1 cellular context compared by ENCODE assay signal in genomic region chr1:50214764-50215163, GRCh38.
TF ChIP-seq lines count a peak whose summit lies in the region.

No MANE protein-coding gene starts in this region.

TF ChIP-seq in HepG2, 621 proteins besides CTCF, POLR2A, EP300 and RAD21 (continued from another document and continues in another):
- TF ChIP-seq ZBTB7A (CRISPR knock-in tag; IDR thresholded peaks at IDR 0.05) (0 out of 2 replicates have a peak, but pooled peaks have one; percentile 35), TARDBP (CRISPR knock-in tag; IDR thresholded peaks at IDR 0.05) (peak; percentile 62; the same call in 1 of the 2 replicates), ARID5B (CRISPR knock-in tag; IDR thresholded peaks at IDR 0.05) (0 out of 2 replicates have a peak, but pooled peaks have one; percentile 40), ZNF687 (CRISPR knock-in tag; IDR thresholded peaks at IDR 0.05) (peak; percentile 37), SMC3 (IDR thresholded peaks at IDR 0.05; ENCODE audit: low read length) (0 out of 2 replicates have a peak, but pooled peaks have one; percentile 5), ZNF12 (CRISPR knock-in tag; IDR thresholded peaks at IDR 0.05) (peak; percentile 53; the same call in 1 of the 2 replicates), ZNF331 (CRISPR knock-in tag; IDR thresholded peaks at IDR 0.05) (peak; percentile 25; the same call in 1 of the 2 replicates), ZNF644 (CRISPR knock-in tag; IDR thresholded peaks at IDR 0.05; ENCODE audit: low read depth) (peak; percentile 45; the same call in 1 of the 2 replicates), PATZ1 (CRISPR knock-in tag; IDR thresholded peaks at IDR 0.05) (peak; percentile 58), ZNF775 (CRISPR knock-in tag; IDR thresholded peaks at IDR 0.05; ENCODE audit: borderline replicate concordance) (no peak), NFE2 (CRISPR knock-in tag; IDR thresholded peaks at IDR 0.05) (no peak), ZNF264 (CRISPR knock-in tag; IDR thresholded peaks at IDR 0.05) (no peak), ZNF34 (CRISPR knock-in tag; IDR thresholded peaks at IDR 0.05; ENCODE audit: borderline replicate concordance) (no peak), ZNF839 (CRISPR knock-in tag; IDR thresholded peaks at IDR 0.05; ENCODE audit: borderline replicate concordance) (no peak), ARID3A (IDR thresholded peaks at IDR 0.05; ENCODE audit: low read depth, low read length) (0 out of 2 replicates have a peak, but pooled peaks have one; percentile 28), BHLHE40 (IDR thresholded peaks at IDR 0.05; ENCODE audit: low read length) (peak; percentile 30; the same call in 1 of the 2 replicates), GFI1 (CRISPR knock-in tag; IDR thresholded peaks at IDR 0.05; ENCODE audit: borderline replicate concordance) (peak; percentile 82), TFAP4 (IDR thresholded peaks at IDR 0.05; ENCODE audit: borderline replicate concordance, low read depth) (peak; percentile 51; the same call in 1 of the 2 replicates), REST (IDR thresholded peaks at IDR 0.05; ENCODE audit: borderline replicate concordance in 1 of 2, low read depth in 1 of 2, low read length in 2 of 2) (peak in 1 of 2 experiments; percentile 40; a peak in 1 of 4 replicates), FOXP4 (CRISPR knock-in tag; IDR thresholded peaks at IDR 0.05) (peak; percentile 27; the same call in 1 of the 2 replicates), ZNF263 (CRISPR knock-in tag; IDR thresholded peaks at IDR 0.05) (no peak), FOXM1 (CRISPR knock-in tag; IDR thresholded peaks at IDR 0.05) (no peak), ZBTB7B (CRISPR knock-in tag; IDR thresholded peaks at IDR 0.05) (peak; percentile 55; the same call in 1 of the 2 replicates), THAP11 (CRISPR knock-in tag; IDR thresholded peaks at IDR 0.05) (peak; percentile 29; the same call in 1 of the 2 replicates), HNF4A (CRISPR knock-in tag; IDR thresholded peaks at IDR 0.05) (peak; percentile 90), KDM6A (CRISPR knock-in tag; IDR thresholded peaks at IDR 0.05; ENCODE audit: low read depth) (0 out of 2 replicates have a peak, but pooled peaks have one; percentile 38), PHF21A (CRISPR knock-in tag; IDR thresholded peaks at IDR 0.05) (peak; percentile 67; the same call in 1 of the 2 replicates), ZNF710 (CRISPR knock-in tag; IDR thresholded peaks at IDR 0.05; ENCODE audit: borderline replicate concordance) (no peak), MIER2 (CRISPR knock-in tag; IDR thresholded peaks at IDR 0.05) (peak; percentile 26; the same call in 1 of the 2 replicates), CREM (IDR thresholded peaks at IDR 0.05) (0 out of 2 replicates have a peak, but pooled peaks have one; percentile 18), CREM (CRISPR knock-in tag; IDR thresholded peaks at IDR 0.05) (no peak), WIZ (CRISPR knock-in tag; IDR thresholded peaks at IDR 0.05) (0 out of 2 replicates have a peak, but pooled peaks have one; percentile 25)
